8 cellular contexts compared by ENCODE assay signal in genomic region chr2:24971550-24972314, GRCh38. TPM values are rescaled to one million over a fixed set of nuclear protein-coding genes. Genes with fewer than 3 reads are reported as not detected.
DNase-seq lines count a peak whose midpoint lies in the region; ATAC-seq and TF ChIP-seq lines count a peak whose summit lies in the region.

TSS of gene DNAJC27 (minus strand) at chr2:24971955. CDS start at chr2:24971904, 51 bp downstream.

- peak within 1 kb of the TSS; percentile 96 to 100 for H3K9ac ChIP-seq in liver (ENCODE audit: low read depth in 1 of 2, low read length in 2 of 2)

- peak; percentile 89 to 92 for ATAC-seq in CD4-positive, CD25-positive, alpha-beta regulatory T cell (ENCODE audit: low read depth in 2 of 2)
- ATAC-seq in GM19438 (IDR thresholded peaks at IDR 0.05; ENCODE audit: low read depth, unreplicated experiment) (peak; percentile 93), HG03571 (IDR thresholded peaks at IDR 0.05; ENCODE audit: unreplicated experiment) (peak; percentile 94)

- H3K27me3 Mint-ChIP-seq in CD4-positive, CD25-positive, alpha-beta regulatory T cell: peaks cover 6% of the 10 kb centered on the region

- no peaks in the 10 kb centered on the region for H3K9me3 ChIP-seq in CD4-positive, CD25-positive, alpha-beta regulatory T cell (ENCODE audit: control insufficient read depth in 2 of 2, low read length in 2 of 2)
- H3K9me3 ChIP-seq in liver (ENCODE audit: control insufficient read depth in 4 of 4, low read length in 3 of 4): no peaks in the 10 kb centered on the region

- H3K27ac ChIP-seq in CD4-positive, CD25-positive, alpha-beta regulatory T cell (ENCODE audit: insufficient read depth, low read length, poor library complexity, severe bottlenecking): peak within 1 kb of the TSS; percentile 100
- peak within 1 kb of the TSS; percentile 93 to 96 for H3K27ac ChIP-seq in liver (ENCODE audit: low read depth in 1 of 2, low read length in 2 of 2)

- DNase-seq in CD4-positive, CD25-positive, alpha-beta regulatory T cell: peak; percentile 96 to 98 (median 98)
- DNase-seq in NCI-H774 (lab: John Stamatoyannopoulos, UW) (peak; percentile 97), dermis microvascular lymphatic vessel endothelial cell (ENCODE audit: low read depth in 2 of 2) (peak; percentile 96 to 98)
- DNase-seq in activated CD4-positive, alpha-beta T cell treated with anti-CD3 and anti-CD28 coated beads, Interleukin-2, amount 50 U/mL, for 48 hours: peak; percentile 96 to 97
- DNase-seq in stimulated activated CD4-positive, alpha-beta T cell treated with anti-CD3 and anti-CD28 coated beads, Interleukin-4, amount 100 ng/mL, for 1 hour: peak; percentile 98

- peak within 1 kb of the TSS; percentile 97 to 98 (median 98) for H3K4me3 Mint-ChIP-seq in CD4-positive, CD25-positive, alpha-beta regulatory T cell

- TF ChIP-seq CTCF in liver (IDR thresholded peaks at IDR 0.05; ENCODE audit: low read depth, low read length, missing input control): no peak

- peaks cover 8% of the 10 kb centered on the region for H3K36me3 Mint-ChIP-seq in CD4-positive, CD25-positive, alpha-beta regulatory T cell

- H3K27me3 ChIP-seq in CD4-positive, CD25-positive, alpha-beta regulatory T cell (ENCODE audit: control insufficient read depth, insufficient read depth, low read length): no peaks in the 10 kb centered on the region
- H3K27me3 ChIP-seq in liver (ENCODE audit: control insufficient read depth in 4 of 4, insufficient read depth in 4 of 4, low read length in 3 of 4): no peaks in the 10 kb centered on the region

- H3K27ac Mint-ChIP-seq in CD4-positive, CD25-positive, alpha-beta regulatory T cell: peak within 1 kb of the TSS; percentile 100

- WGBS in liver: under 1% methylated on average over 72 of the region's 72 CpGs

- peak within 1 kb of the TSS; percentile 92 for H3K4me3 ChIP-seq in CD4-positive, CD25-positive, alpha-beta regulatory T cell (ENCODE audit: low read depth, low read length)
- H3K4me3 ChIP-seq in liver (ENCODE audit: low read depth in 1 of 3, low read length in 3 of 3): peak within 1 kb of the TSS; percentile 76 to 94 (median 92)

- H3K9me3 Mint-ChIP-seq in CD4-positive, CD25-positive, alpha-beta regulatory T cell: no peaks in the 10 kb centered on the region

- peak in 1 of 2 donors; percentile 3 for TF ChIP-seq RAD21 in liver (IDR thresholded peaks at IDR 0.05)

- H3K4me1 Mint-ChIP-seq in CD4-positive, CD25-positive, alpha-beta regulatory T cell: peaks cover 6 to 34% (median 26%) of the 10 kb centered on the region in 4 donors

- peaks cover 23% of the 10 kb centered on the region for H3K4me1 ChIP-seq in CD4-positive, CD25-positive, alpha-beta regulatory T cell (ENCODE audit: control insufficient read depth, insufficient read depth, low read length, poor library complexity, severe bottlenecking)
- peaks cover 0 to 9% (median 0%) of the 10 kb centered on the region in 4 donors for H3K4me1 ChIP-seq in liver (ENCODE audit: control insufficient read depth in 4 of 4, insufficient read depth in 4 of 4, low read length in 3 of 4)

- peaks cover 5% of the 10 kb centered on the region for H3K36me3 ChIP-seq in CD4-positive, CD25-positive, alpha-beta regulatory T cell (ENCODE audit: control insufficient read depth, insufficient read depth, low read length)
- peaks cover 0 to 3% (median under 1%) of the 10 kb centered on the region in 4 donors for H3K36me3 ChIP-seq in liver (ENCODE audit: control insufficient read depth in 4 of 4, insufficient read depth in 3 of 4, low read depth in 1 of 4, low read length in 3 of 4)

TF ChIP-seq in liver, 16 proteins besides CTCF, POLR2A, EP300 and RAD21:
- TF ChIP-seq JUND (IDR thresholded peaks at IDR 0.05) (peak; percentile 86 to 87), ZBTB33 (IDR thresholded peaks at IDR 0.05) (peak; percentile 99), YY1 (IDR thresholded peaks at IDR 0.05) (peak; percentile 68), SP1 (IDR thresholded peaks at IDR 0.05) (peak; percentile 82), TAF1 (conservative IDR thresholded peaks at IDR 0.05) (peak; percentile 37), RXRA (IDR thresholded peaks at IDR 0.05) (peak in 1 of 2 donors; percentile 9), GABPA (IDR thresholded peaks at IDR 0.05 in 1 of 2, conservative IDR thresholded peaks at IDR 0.05 in 1 of 2) (peak in 1 of 2 donors; percentile 50), EGR1 (IDR thresholded peaks at IDR 0.05; ENCODE audit: low read depth in 2 of 2) (peak; percentile 47 to 78), FOXA2 (IDR thresholded peaks at IDR 0.05) (no peak), HNF4G (IDR thresholded peaks at IDR 0.05) (no peak), HNF4A (conservative IDR thresholded peaks at IDR 0.05) (no peak), ATF3 (IDR thresholded peaks at IDR 0.05) (no peak), NR2F2 (IDR thresholded peaks at IDR 0.05) (peak; percentile 89), REST (IDR thresholded peaks at IDR 0.05) (peak; percentile 89), FOXA1 (IDR thresholded peaks at IDR 0.05) (no peak), MAX (IDR thresholded peaks at IDR 0.05) (peak; percentile 44)

RNA-seq across cellular contexts. Expression of gene DNAJC27, which starts in this region (rescaled TPM):
- 14.6 TPM for total RNA-seq in CD4-positive, CD25-positive, alpha-beta regulatory T cell
- 1 to 10 TPM; 2.7 to 7.3 (median 5.4) TPM for polyA plus RNA-seq in CD4-positive, CD25-positive, alpha-beta regulatory T cell
- total RNA-seq in dermis microvascular lymphatic vessel endothelial cell (1.0 and 1.5 TPM in 2 replicates), liver (1 to 10 TPM; 3.6 to 5.1 TPM)
- polyA plus RNA-seq in liver: 1 to 10 TPM in 1 of 2 donors, under 1 TPM in 1; 0.95 to 2.7 TPM

Comparison
In these comparisons a context has a peak if more than half of its experiments do, and no peak if none do; other contexts are left out.
1. Peak in every context shown above with its lines: DNase-seq, ATAC-seq, H3K4me3 ChIP-seq and H3K27ac ChIP-seq.